In genomic region chr12:99745895-99746294, GRCh38 we compare ENCODE assay signal across 18 cellular contexts.
DNase-seq lines count a peak whose midpoint lies in the region; ATAC-seq and FAIRE-seq lines count a peak whose summit lies in the region.
"Had no signal": no experiment of that assay in that cellular context is flagged by ENCODE, and none has a peak within 500 bp of the region (broad histone marks: within the 10 kb centered on the region; RNA-seq: fewer than 3 reads in every experiment).

No MANE protein-coding gene starts in this region.

- H3K9me3 Mint-ChIP-seq in activated CD4-positive, alpha-beta T cell treated with anti-CD3 and anti-CD28 coated beads, Interleukin-2, amount 10 ng/mL, durations not matched to agents 7 days and 5 days, result no peaks in the 10 kb centered on the region

- H3K27me3 Mint-ChIP-seq in activated CD4-positive, alpha-beta T cell treated with anti-CD3 and anti-CD28 coated beads, Interleukin-2, amount 10 ng/mL, durations not matched to agents 7 days and 5 days, result no peaks in the 10 kb centered on the region
- H3K27me3 Mint-ChIP-seq: B cell; CD4-positive, CD25-positive, alpha-beta regulatory T cell had no signal

- no peak overlapping the region for H3K4me3 Mint-ChIP-seq in activated CD4-positive, alpha-beta T cell treated with anti-CD3 and anti-CD28 coated beads, Interleukin-2, amount 10 ng/mL, durations not matched to agents 7 days and 5 days
- H3K4me3 Mint-ChIP-seq: B cell; CD4-positive, CD25-positive, alpha-beta regulatory T cell; CD8-positive, alpha-beta T cell had no signal

- no peaks in the 10 kb centered on the region for H3K36me3 Mint-ChIP-seq in activated CD4-positive, alpha-beta T cell treated with anti-CD3 and anti-CD28 coated beads, Interleukin-2, amount 10 ng/mL, durations not matched to agents 7 days and 5 days (ENCODE audit: low read depth)
- H3K36me3 Mint-ChIP-seq: CD4-positive, CD25-positive, alpha-beta regulatory T cell; CD8-positive, alpha-beta T cell had no signal

- ATAC-seq in HG03039 (IDR thresholded peaks at IDR 0.05; ENCODE audit: unreplicated experiment), result no peak
- ATAC-seq: CD8-positive, alpha-beta T cell; GM12878 had no signal

- H3K4me1 Mint-ChIP-seq in activated CD4-positive, alpha-beta T cell treated with anti-CD3 and anti-CD28 coated beads, Interleukin-2, amount 10 ng/mL, durations not matched to agents 7 days and 5 days, result no peaks in the 10 kb centered on the region
- H3K4me1 Mint-ChIP-seq: B cell; CD4-positive, CD25-positive, alpha-beta regulatory T cell had no signal

- in situ Hi-C loops in G401 (cut with HindIII; ENCODE audit: low sequenced_read_pairs), result no loop called here

- CTCF ChIA-PET in activated CD4-positive, alpha-beta T cell treated with anti-CD3 and anti-CD28 coated beads, Interleukin-2, amount 10 ng/mL, durations not matched to agents 7 days and 5 days (lab: Charles Lee), result no interaction called here

- POLR2A ChIA-PET in activated CD4-positive, alpha-beta T cell treated with anti-CD3 and anti-CD28 coated beads, Interleukin-2, amount 10 ng/mL, durations not matched to agents 7 days and 5 days (lab: Charles Lee), result no interaction called here

- DNase-seq in G401 (ENCODE audit: low spot score) (peak; percentile 60), cerebellar cortex (ENCODE audit: low spot score) (peak; percentile 51)
- DNase-seq in NK-92 treated with Interleukin-12 subunit alpha and Interleukin-12 subunit beta, amount 100 ng/mL, for 24 hours (lab: John Stamatoyannopoulos, UW), result no peak
- DNase-seq in activated CD4-positive, alpha-beta T cell treated with anti-CD3 and anti-CD28 coated beads, Interleukin-2, amount 10 ng/mL, durations not matched to agents 7 days and 5 days, result no peak
- DNase-seq: Caco-2; CD4-positive, CD25-positive, alpha-beta regulatory T cell; CD8-positive, alpha-beta T cell; DMS153; DND-41; GDM1; GM23248; H7; HCEC 1CT had no signal

- no peak overlapping the region for H3K27ac Mint-ChIP-seq in activated CD4-positive, alpha-beta T cell treated with anti-CD3 and anti-CD28 coated beads, Interleukin-2, amount 10 ng/mL, durations not matched to agents 7 days and 5 days
- H3K27ac Mint-ChIP-seq: B cell; CD4-positive, CD25-positive, alpha-beta regulatory T cell; CD8-positive, alpha-beta T cell had no signal

- peak; percentile 64 for FAIRE-seq in islet of Langerhans (lab: Jason Lieb, UNC)
- FAIRE-seq: GM12878, GM19239 had no signal

Comparison
In these comparisons a context has a peak if more than half of its experiments do, and no peak if none do; other contexts are left out.
1. DNase-seq: peak in G401 (single experiment) and cerebellar cortex (single experiment); none in NK-92 treated with Interleukin-12 subunit alpha and Interleukin-12 subunit beta, amount 100 ng/mL, for 24 hours (single experiment) and activated CD4-positive, alpha-beta T cell treated with anti-CD3 and anti-CD28 coated beads, Interleukin-2, amount 10 ng/mL, durations not matched to agents 7 days and 5 days (single experiment).